In genomic region chr19:56423985-56424353, GRCh38 we compare ENCODE assay signal across 1 cellular context.
A peak's percentile ranks its signal among the peaks of the same experiment; 100 is the strongest.
TF ChIP-seq lines count a peak whose summit lies in the region.

No MANE protein-coding gene starts in this region.

TF ChIP-seq in H1, 55 proteins besides CTCF, POLR2A, EP300 and RAD21:
- TF ChIP-seq POU5F1 (IDR thresholded peaks at IDR 0.05; ENCODE audit: low read depth, low read length) (no peak), SIRT6 (IDR thresholded peaks at IDR 0.05; ENCODE audit: low read length) (no peak), TBP (IDR thresholded peaks at IDR 0.05; ENCODE audit: low read depth, low read length) (no peak), RFX5 (IDR thresholded peaks at IDR 0.05; ENCODE audit: borderline replicate concordance, low read depth, low read length) (no peak), ZNF274 (IDR thresholded peaks at IDR 0.05; ENCODE audit: borderline replicate concordance, extremely low read depth, low read length) (peak; percentile 96), BRCA1 (IDR thresholded peaks at IDR 0.05; ENCODE audit: low read depth, low read length) (no peak)
